ENCODE assay signal across 9 cellular contexts in the genomic region with DNA sequence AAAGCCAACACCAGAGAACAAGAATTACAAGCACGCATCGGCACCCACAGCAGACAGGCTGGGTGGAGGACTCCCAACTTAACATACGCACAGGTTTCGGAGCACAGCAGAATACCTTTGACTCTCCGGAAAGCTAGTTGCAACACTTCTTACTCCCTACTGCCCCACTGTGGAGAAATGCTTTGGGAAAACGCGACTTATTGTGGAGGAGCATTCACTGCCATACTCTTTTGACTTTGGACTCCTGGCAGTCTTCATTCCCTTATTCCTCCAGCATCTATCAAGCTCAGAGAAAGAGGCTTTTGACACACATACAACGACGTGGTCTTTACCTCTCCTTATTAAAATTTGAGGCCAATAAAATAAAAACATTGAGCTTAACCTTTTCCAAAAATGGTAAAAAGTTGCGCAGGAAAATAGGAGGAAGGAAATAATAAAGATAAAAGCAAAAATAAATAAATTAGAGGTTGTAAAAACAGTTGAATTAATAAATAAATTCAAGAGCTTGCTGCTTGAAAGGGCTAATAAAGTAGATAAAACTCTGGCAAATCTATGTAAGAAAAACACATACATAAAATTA. TPM values are rescaled to one million over a fixed set of nuclear protein-coding genes. Genes with fewer than 3 reads are reported as not detected.
DNase-seq lines count a peak whose midpoint lies in the region; ATAC-seq and TF ChIP-seq lines count a peak whose summit lies in the region.
"Had no signal": no experiment of that assay in that cellular context is flagged by ENCODE, and none has a peak within 500 bp of the region (broad histone marks: within the 10 kb centered on the region; RNA-seq: fewer than 3 reads in every experiment).

No MANE protein-coding gene starts in this region.

- in situ Hi-C loops in SK-MEL-5 (cut with HindIII; ENCODE audit: low pct_unique_long_range_greater_than_20kb, low sequenced_read_pairs) (no loop called here), gastrocnemius medialis (cut with MboI; ENCODE audit: low sequenced_read_pairs in 4 of 4) (no loop called here)

- H3K27me3 Mint-ChIP-seq in dendritic cell treated with granulocyte-macrophage colony-stimulating factor and Interleukin-4, amounts not matched to agents 40 ng/mL and 50 ng/mL, for 4 days, result peaks cover 2% of the 10 kb centered on the region

- WGBS in liver, result 10% methylated on average over 10 of the region's 10 CpGs
- 16% methylated on average over 10 of the region's 10 CpGs for WGBS in thymus

- H3K36me3 Mint-ChIP-seq in dendritic cell treated with granulocyte-macrophage colony-stimulating factor and Interleukin-4, amounts not matched to agents 40 ng/mL and 50 ng/mL, for 4 days (ENCODE audit: low read depth), result no peaks in the 10 kb centered on the region

- H3K27ac ChIP-seq in C4-2B, result no peak overlapping the region
- no peak overlapping the region for H3K27ac ChIP-seq in liver (ENCODE audit: low read depth in 1 of 2, low read length in 2 of 2)
- no peak overlapping the region for H3K27ac ChIP-seq in thymus (ENCODE audit: low read depth)
- H3K27ac ChIP-seq in gastrocnemius medialis, result no peak overlapping the region
- H3K27ac ChIP-seq: skin epidermis had no signal

- peak overlapping the region; percentile 33 for H3K4me3 Mint-ChIP-seq in dendritic cell treated with granulocyte-macrophage colony-stimulating factor and Interleukin-4, amounts not matched to agents 40 ng/mL and 50 ng/mL, for 4 days

- peak; percentile 79 to 85 for TF ChIP-seq RAD21 in liver (IDR thresholded peaks at IDR 0.05)

- no peak overlapping the region for H3K9ac ChIP-seq in liver (ENCODE audit: low read depth in 1 of 2, low read length in 2 of 2)

- H3K4me1 ChIP-seq in liver (ENCODE audit: control insufficient read depth in 4 of 4, insufficient read depth in 4 of 4, low read length in 3 of 4) (peaks cover 0 to 4% (median 1%) of the 10 kb centered on the region in 4 donors), thymus (ENCODE audit: control insufficient read depth, insufficient read depth, low read length) (no peaks in the 10 kb centered on the region), gastrocnemius medialis (no peaks in the 10 kb centered on the region)

- TF ChIP-seq POLR2A in gastrocnemius medialis (IDR thresholded peaks at IDR 0.05), result no peak

- no peaks in the 10 kb centered on the region for H3K36me3 ChIP-seq in liver (ENCODE audit: control insufficient read depth in 4 of 4, insufficient read depth in 3 of 4, low read depth in 1 of 4, low read length in 3 of 4)
- H3K36me3 ChIP-seq in thymus (ENCODE audit: control insufficient read depth, insufficient read depth), result no peaks in the 10 kb centered on the region
- no peaks in the 10 kb centered on the region for H3K36me3 ChIP-seq in gastrocnemius medialis

- TF ChIP-seq CTCF in C4-2B (conservative IDR thresholded peaks at IDR 0.05) (peak; percentile 62), liver (IDR thresholded peaks at IDR 0.05; ENCODE audit: low read depth, low read length, missing input control) (peak; percentile 49), gastrocnemius medialis (IDR thresholded peaks at IDR 0.05 in 4 of 5, conservative IDR thresholded peaks at IDR 0.05 in 1 of 5) (peak in 1 of 5 experiments; percentile 13)

- H3K27me3 ChIP-seq in liver (ENCODE audit: control insufficient read depth in 4 of 4, insufficient read depth in 4 of 4, low read length in 3 of 4) (no peaks in the 10 kb centered on the region), thymus (ENCODE audit: control insufficient read depth, insufficient read depth) (no peaks in the 10 kb centered on the region), gastrocnemius medialis (no peaks in the 10 kb centered on the region)

- intact Hi-C loops in dendritic cell treated with granulocyte-macrophage colony-stimulating factor and Interleukin-4, amounts not matched to agents 40 ng/mL and 50 ng/mL, for 4 days (cut with micrococcal nuclease), result no loop called here
- intact Hi-C loops in gastrocnemius medialis (cut with DNase I; ENCODE audit: low total_unique reads), result no loop called here

- H3K27ac Mint-ChIP-seq in dendritic cell treated with granulocyte-macrophage colony-stimulating factor and Interleukin-4, amounts not matched to agents 40 ng/mL and 50 ng/mL, for 4 days, result no peak overlapping the region

- H3K4me3 ChIP-seq in liver (ENCODE audit: low read depth in 1 of 3, low read length in 3 of 3) (peak overlapping the region in 1 of 3 donors; percentile 34), thymus (ENCODE audit: low read length) (peak overlapping the region; percentile 19), gastrocnemius medialis (no peak overlapping the region)
- H3K4me3 ChIP-seq: skin epidermis had no signal

- H3K4me1 Mint-ChIP-seq in dendritic cell treated with granulocyte-macrophage colony-stimulating factor and Interleukin-4, amounts not matched to agents 40 ng/mL and 50 ng/mL, for 4 days (ENCODE audit: low read depth), result no peaks in the 10 kb centered on the region

- DNase-seq in SK-MEL-5 (ENCODE audit: low read depth, low spot score) (peak; percentile 65), gastrocnemius medialis (no peak)

- H3K9me3 Mint-ChIP-seq in dendritic cell treated with granulocyte-macrophage colony-stimulating factor and Interleukin-4, amounts not matched to agents 40 ng/mL and 50 ng/mL, for 4 days, result no peaks in the 10 kb centered on the region

- ATAC-seq in GM18909 (IDR thresholded peaks at IDR 0.05; ENCODE audit: poor library complexity, unreplicated experiment) (peak; percentile 64), gastrocnemius medialis (no peak), HG02588 (IDR thresholded peaks at IDR 0.05; ENCODE audit: unreplicated experiment) (no peak)

- no peaks in the 10 kb centered on the region for H3K9me3 ChIP-seq in liver (ENCODE audit: control insufficient read depth in 4 of 4, low read length in 3 of 4)
- H3K9me3 ChIP-seq in thymus (ENCODE audit: control insufficient read depth), result no peaks in the 10 kb centered on the region
- H3K9me3 ChIP-seq in gastrocnemius medialis, result no peaks in the 10 kb centered on the region

TF ChIP-seq in liver, 16 proteins besides CTCF, POLR2A, EP300 and RAD21:
- peak; percentile 11 to 69 for TF ChIP-seq HNF4A (conservative IDR thresholded peaks at IDR 0.05)
- TF ChIP-seq HNF4G (IDR thresholded peaks at IDR 0.05), result peak; percentile 58
- TF ChIP-seq TAF1 (conservative IDR thresholded peaks at IDR 0.05), result no peak

RNA-seq across cellular contexts. Expression of a gene that starts 41.4 kb away (rescaled TPM):
- 0.16 TPM in 1 of 2 replicates, not detected in the other for total RNA-seq in SK-MEL-5 (2014; rRNA removed; shearing (Covaris generic))
- polyA plus RNA-seq in SK-MEL-5 (2015; cell fraction: cytosol; rRNA removed), result 0.98 and 1.2 TPM in 2 replicates
- polyA plus RNA-seq in SK-MEL-5 (2015; cell fraction: nucleus; rRNA removed), result not detected in 2 replicates
- 1,000 to 10,000 TPM in 1 of 2 donors, 1 to 10 TPM in 1; 1.7 to 1,133 TPM for total RNA-seq in liver
- 1 to 10 TPM in 1 of 2 donors, under 1 TPM in 1; 0.40 to 1.3 TPM for polyA plus RNA-seq in liver
- 3.1 TPM for polyA plus RNA-seq in thymus
- total RNA-seq in gastrocnemius medialis, result 1 to 10 TPM; 1.4 to 5.8 (median 2.7) TPM
